1 cellular context compared by ENCODE assay signal in the genomic region with DNA sequence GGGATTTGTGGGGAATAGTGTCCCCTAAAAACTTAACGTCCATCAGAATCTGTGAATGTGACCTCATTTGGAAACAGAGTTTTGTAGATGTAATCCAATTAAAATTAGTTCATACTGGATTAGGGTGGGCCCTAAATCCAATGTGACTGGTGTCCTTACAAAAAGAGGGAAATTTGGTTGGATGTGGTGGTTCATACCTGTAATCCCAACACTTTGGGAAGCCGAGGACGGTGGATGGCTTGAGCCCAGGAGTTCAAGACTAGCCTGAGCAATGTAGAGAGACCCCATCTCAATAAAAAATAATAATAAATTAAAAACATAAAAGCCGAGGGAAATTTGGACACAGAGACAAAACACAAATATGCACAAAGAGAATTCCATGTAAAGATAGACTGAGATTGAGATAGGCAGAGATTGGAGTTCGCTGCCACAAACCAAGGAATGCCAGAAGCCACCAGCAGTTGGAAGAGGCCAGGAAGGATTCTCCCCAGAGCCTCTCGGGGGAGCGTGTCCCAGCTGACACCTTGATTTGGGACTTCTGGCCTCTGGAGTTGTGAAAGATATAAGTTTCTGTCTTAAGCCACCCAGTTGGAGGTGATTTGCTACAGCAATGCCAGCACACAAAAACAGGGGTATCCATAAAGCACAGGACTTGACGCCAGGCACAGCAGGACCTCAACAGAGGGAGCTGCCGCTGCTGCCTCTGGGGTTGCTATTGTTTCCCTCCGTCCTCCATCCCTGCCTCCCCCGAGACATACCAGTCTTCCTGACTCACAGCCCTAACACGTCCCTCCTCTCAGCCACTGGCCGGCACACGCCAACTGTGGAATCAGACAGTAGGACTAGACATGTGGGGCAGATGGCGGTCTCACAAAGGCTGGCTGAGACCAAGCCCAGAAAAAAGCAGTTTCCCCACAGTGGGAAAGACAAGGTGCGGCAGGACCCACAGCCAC.
TF ChIP-seq lines count a peak whose summit lies in the region.

No MANE protein-coding gene starts in this region.

TF ChIP-seq in HepG2, 621 proteins besides CTCF, POLR2A, EP300 and RAD21 (continued from another document and continues in another):
- TF ChIP-seq, protein P1, sequence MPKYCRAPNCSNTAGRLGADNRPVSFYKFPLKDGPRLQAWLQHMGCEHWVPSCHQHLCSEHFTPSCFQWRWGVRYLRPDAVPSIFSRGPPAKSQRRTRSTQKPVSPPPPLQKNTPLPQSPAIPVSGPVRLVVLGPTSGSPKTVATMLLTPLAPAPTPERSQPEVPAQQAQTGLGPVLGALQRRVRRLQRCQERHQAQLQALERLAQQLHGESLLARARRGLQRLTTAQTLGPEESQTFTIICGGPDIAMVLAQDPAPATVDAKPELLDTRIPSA (CRISPR knock-in tag; IDR thresholded peaks at IDR 0.05; ENCODE audit: borderline replicate concordance) = no peak
- TF ChIP-seq PLRG1 (conservative IDR thresholded peaks at IDR 0.05) = no peak
- no peak for TF ChIP-seq ZNF530 (CRISPR knock-in tag; IDR thresholded peaks at IDR 0.05; ENCODE audit: low read depth)
- TF ChIP-seq, protein P2, sequence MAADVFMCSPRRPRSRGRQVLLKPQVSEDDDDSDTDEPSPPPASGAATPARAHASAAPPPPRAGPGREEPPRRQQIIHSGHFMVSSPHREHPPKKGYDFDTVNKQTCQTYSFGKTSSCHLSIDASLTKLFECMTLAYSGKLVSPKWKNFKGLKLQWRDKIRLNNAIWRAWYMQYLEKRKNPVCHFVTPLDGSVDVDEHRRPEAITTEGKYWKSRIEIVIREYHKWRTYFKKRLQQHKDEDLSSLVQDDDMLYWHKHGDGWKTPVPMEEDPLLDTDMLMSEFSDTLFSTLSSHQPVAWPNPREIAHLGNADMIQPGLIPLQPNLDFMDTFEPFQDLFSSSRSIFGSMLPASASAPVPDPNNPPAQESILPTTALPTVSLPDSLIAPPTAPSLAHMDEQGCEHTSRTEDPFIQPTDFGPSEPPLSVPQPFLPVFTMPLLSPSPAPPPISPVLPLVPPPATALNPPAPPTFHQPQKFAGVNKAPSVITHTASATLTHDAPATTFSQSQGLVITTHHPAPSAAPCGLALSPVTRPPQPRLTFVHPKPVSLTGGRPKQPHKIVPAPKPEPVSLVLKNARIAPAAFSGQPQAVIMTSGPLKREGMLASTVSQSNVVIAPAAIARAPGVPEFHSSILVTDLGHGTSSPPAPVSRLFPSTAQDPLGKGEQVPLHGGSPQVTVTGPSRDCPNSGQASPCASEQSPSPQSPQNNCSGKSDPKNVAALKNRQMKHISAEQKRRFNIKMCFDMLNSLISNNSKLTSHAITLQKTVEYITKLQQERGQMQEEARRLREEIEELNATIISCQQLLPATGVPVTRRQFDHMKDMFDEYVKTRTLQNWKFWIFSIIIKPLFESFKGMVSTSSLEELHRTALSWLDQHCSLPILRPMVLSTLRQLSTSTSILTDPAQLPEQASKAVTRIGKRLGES (CRISPR knock-in tag; IDR thresholded peaks at IDR 0.05; ENCODE audit: borderline replicate concordance) = no peak
- TF ChIP-seq ZNF33B (CRISPR knock-in tag; IDR thresholded peaks at IDR 0.05) = peak; percentile 39; the same call in 1 of the 2 replicates
- TF ChIP-seq TCF12 (IDR thresholded peaks at IDR 0.05) = no peak
- no peak for TF ChIP-seq TCF12 (CRISPR knock-in tag; IDR thresholded peaks at IDR 0.05)
- TF ChIP-seq, protein P3, sequence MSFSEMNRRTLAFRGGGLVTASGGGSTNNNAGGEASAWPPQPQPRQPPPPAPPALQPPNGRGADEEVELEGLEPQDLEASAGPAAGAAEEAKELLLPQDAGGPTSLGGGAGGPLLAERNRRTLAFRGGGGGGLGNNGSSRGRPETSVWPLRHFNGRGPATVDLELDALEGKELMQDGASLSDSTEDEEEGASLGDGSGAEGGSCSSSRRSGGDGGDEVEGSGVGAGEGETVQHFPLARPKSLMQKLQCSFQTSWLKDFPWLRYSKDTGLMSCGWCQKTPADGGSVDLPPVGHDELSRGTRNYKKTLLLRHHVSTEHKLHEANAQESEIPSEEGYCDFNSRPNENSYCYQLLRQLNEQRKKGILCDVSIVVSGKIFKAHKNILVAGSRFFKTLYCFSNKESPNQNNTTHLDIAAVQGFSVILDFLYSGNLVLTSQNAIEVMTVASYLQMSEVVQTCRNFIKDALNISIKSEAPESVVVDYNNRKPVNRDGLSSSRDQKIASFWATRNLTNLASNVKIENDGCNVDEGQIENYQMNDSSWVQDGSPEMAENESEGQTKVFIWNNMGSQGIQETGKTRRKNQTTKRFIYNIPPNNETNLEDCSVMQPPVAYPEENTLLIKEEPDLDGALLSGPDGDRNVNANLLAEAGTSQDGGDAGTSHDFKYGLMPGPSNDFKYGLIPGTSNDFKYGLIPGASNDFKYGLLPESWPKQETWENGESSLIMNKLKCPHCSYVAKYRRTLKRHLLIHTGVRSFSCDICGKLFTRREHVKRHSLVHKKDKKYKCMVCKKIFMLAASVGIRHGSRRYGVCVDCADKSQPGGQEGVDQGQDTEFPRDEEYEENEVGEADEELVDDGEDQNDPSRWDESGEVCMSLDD (CRISPR knock-in tag; IDR thresholded peaks at IDR 0.05; ENCODE audit: borderline replicate concordance) = no peak
- TF ChIP-seq, protein P4, sequence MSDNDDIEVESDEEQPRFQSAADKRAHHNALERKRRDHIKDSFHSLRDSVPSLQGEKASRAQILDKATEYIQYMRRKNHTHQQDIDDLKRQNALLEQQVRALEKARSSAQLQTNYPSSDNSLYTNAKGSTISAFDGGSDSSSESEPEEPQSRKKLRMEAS (IDR thresholded peaks at IDR 0.05) = peak; percentile 30; the same call in 1 of the 2 replicates
- no peak for TF ChIP-seq ASH2L (IDR thresholded peaks at IDR 0.05; ENCODE audit: insufficient read length, low read depth, low read length)
- no peak for TF ChIP-seq ZNF749 (CRISPR knock-in tag; IDR thresholded peaks at IDR 0.05; ENCODE audit: borderline replicate concordance)
- TF ChIP-seq, protein P5, sequence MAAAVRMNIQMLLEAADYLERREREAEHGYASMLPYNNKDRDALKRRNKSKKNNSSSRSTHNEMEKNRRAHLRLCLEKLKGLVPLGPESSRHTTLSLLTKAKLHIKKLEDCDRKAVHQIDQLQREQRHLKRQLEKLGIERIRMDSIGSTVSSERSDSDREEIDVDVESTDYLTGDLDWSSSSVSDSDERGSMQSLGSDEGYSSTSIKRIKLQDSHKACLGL (CRISPR knock-in tag; IDR thresholded peaks at IDR 0.05) = no peak
- no peak for TF ChIP-seq ZNF720 (CRISPR knock-in tag; IDR thresholded peaks at IDR 0.05)
- TF ChIP-seq ZNF782 (CRISPR knock-in tag; IDR thresholded peaks at IDR 0.05; ENCODE audit: borderline replicate concordance) = no peak
- TF ChIP-seq, protein P6, sequence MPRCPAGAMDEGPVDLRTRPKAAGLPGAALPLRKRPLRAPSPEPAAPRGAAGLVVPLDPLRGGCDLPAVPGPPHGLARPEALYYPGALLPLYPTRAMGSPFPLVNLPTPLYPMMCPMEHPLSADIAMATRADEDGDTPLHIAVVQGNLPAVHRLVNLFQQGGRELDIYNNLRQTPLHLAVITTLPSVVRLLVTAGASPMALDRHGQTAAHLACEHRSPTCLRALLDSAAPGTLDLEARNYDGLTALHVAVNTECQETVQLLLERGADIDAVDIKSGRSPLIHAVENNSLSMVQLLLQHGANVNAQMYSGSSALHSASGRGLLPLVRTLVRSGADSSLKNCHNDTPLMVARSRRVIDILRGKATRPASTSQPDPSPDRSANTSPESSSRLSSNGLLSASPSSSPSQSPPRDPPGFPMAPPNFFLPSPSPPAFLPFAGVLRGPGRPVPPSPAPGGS (CRISPR knock-in tag; IDR thresholded peaks at IDR 0.05) = 0 out of 2 replicates have a peak, but pooled peaks have one; percentile 25
- no peak for TF ChIP-seq ONECUT2 (CRISPR knock-in tag; IDR thresholded peaks at IDR 0.05)
- TF ChIP-seq ETV5 (CRISPR knock-in tag; IDR thresholded peaks at IDR 0.05; ENCODE audit: borderline replicate concordance) = no peak; the same call in 1 of the 2 replicates
- no peak for TF ChIP-seq MXD4 (CRISPR knock-in tag; IDR thresholded peaks at IDR 0.05)
- TF ChIP-seq SKI (IDR thresholded peaks at IDR 0.05; ENCODE audit: partially characterized antibody) = peak; percentile 44
- TF ChIP-seq, protein P7, sequence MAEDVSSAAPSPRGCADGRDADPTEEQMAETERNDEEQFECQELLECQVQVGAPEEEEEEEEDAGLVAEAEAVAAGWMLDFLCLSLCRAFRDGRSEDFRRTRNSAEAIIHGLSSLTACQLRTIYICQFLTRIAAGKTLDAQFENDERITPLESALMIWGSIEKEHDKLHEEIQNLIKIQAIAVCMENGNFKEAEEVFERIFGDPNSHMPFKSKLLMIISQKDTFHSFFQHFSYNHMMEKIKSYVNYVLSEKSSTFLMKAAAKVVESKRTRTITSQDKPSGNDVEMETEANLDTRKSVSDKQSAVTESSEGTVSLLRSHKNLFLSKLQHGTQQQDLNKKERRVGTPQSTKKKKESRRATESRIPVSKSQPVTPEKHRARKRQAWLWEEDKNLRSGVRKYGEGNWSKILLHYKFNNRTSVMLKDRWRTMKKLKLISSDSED (CRISPR knock-in tag; IDR thresholded peaks at IDR 0.05) = no peak
- 0 out of 2 replicates have a peak, but pooled peaks have one; percentile 7 for TF ChIP-seq KAT7 (CRISPR knock-in tag; IDR thresholded peaks at IDR 0.05; ENCODE audit: borderline replicate concordance)
- TF ChIP-seq NCOA2 (CRISPR knock-in tag; IDR thresholded peaks at IDR 0.05) = no peak
- TF ChIP-seq ZNF577 (CRISPR knock-in tag; IDR thresholded peaks at IDR 0.05; ENCODE audit: borderline replicate concordance, low read depth) = no peak
- TF ChIP-seq PRMT3 (CRISPR knock-in tag; IDR thresholded peaks at IDR 0.05; ENCODE audit: borderline replicate concordance, low read depth) = no peak
- no peak for TF ChIP-seq TGIF2 (CRISPR knock-in tag; IDR thresholded peaks at IDR 0.05)
- TF ChIP-seq, protein P8, sequence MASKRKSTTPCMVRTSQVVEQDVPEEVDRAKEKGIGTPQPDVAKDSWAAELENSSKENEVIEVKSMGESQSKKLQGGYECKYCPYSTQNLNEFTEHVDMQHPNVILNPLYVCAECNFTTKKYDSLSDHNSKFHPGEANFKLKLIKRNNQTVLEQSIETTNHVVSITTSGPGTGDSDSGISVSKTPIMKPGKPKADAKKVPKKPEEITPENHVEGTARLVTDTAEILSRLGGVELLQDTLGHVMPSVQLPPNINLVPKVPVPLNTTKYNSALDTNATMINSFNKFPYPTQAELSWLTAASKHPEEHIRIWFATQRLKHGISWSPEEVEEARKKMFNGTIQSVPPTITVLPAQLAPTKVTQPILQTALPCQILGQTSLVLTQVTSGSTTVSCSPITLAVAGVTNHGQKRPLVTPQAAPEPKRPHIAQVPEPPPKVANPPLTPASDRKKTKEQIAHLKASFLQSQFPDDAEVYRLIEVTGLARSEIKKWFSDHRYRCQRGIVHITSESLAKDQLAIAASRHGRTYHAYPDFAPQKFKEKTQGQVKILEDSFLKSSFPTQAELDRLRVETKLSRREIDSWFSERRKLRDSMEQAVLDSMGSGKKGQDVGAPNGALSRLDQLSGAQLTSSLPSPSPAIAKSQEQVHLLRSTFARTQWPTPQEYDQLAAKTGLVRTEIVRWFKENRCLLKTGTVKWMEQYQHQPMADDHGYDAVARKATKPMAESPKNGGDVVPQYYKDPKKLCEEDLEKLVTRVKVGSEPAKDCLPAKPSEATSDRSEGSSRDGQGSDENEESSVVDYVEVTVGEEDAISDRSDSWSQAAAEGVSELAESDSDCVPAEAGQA (IDR thresholded peaks at IDR 0.05; ENCODE audit: low read depth) = no peak
- TF ChIP-seq, protein P8 (CRISPR knock-in tag; IDR thresholded peaks at IDR 0.05; ENCODE audit: borderline replicate concordance) = no peak
- TF ChIP-seq ZNF232 (CRISPR knock-in tag; IDR thresholded peaks at IDR 0.05; ENCODE audit: borderline replicate concordance) = no peak
- TF ChIP-seq, protein P9, sequence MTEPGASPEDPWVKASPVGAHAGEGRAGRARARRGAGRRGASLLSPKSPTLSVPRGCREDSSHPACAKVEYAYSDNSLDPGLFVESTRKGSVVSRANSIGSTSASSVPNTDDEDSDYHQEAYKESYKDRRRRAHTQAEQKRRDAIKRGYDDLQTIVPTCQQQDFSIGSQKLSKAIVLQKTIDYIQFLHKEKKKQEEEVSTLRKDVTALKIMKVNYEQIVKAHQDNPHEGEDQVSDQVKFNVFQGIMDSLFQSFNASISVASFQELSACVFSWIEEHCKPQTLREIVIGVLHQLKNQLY (CRISPR knock-in tag; IDR thresholded peaks at IDR 0.05) = no peak; the same call in 1 of the 2 replicates
- TF ChIP-seq RFX1 (IDR thresholded peaks at IDR 0.05) = no peak
- no peak for TF ChIP-seq KMT2B (CRISPR knock-in tag; IDR thresholded peaks at IDR 0.05)
- TF ChIP-seq, protein P10, sequence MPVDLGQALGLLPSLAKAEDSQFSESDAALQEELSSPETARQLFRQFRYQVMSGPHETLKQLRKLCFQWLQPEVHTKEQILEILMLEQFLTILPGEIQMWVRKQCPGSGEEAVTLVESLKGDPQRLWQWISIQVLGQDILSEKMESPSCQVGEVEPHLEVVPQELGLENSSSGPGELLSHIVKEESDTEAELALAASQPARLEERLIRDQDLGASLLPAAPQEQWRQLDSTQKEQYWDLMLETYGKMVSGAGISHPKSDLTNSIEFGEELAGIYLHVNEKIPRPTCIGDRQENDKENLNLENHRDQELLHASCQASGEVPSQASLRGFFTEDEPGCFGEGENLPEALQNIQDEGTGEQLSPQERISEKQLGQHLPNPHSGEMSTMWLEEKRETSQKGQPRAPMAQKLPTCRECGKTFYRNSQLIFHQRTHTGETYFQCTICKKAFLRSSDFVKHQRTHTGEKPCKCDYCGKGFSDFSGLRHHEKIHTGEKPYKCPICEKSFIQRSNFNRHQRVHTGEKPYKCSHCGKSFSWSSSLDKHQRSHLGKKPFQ (CRISPR knock-in tag; IDR thresholded peaks at IDR 0.05; ENCODE audit: insufficient replicate concordance) = no peak
- TF ChIP-seq HOXA7 (CRISPR knock-in tag; IDR thresholded peaks at IDR 0.05) = no peak
- no peak for TF ChIP-seq KLF6 (CRISPR knock-in tag; IDR thresholded peaks at IDR 0.05)
- TF ChIP-seq, protein P11, sequence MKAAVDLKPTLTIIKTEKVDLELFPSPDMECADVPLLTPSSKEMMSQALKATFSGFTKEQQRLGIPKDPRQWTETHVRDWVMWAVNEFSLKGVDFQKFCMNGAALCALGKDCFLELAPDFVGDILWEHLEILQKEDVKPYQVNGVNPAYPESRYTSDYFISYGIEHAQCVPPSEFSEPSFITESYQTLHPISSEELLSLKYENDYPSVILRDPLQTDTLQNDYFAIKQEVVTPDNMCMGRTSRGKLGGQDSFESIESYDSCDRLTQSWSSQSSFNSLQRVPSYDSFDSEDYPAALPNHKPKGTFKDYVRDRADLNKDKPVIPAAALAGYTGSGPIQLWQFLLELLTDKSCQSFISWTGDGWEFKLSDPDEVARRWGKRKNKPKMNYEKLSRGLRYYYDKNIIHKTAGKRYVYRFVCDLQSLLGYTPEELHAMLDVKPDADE (CRISPR knock-in tag; IDR thresholded peaks at IDR 0.05) = no peak
- TF ChIP-seq ZNF569 (CRISPR knock-in tag; IDR thresholded peaks at IDR 0.05; ENCODE audit: borderline replicate concordance) = 0 out of 2 replicates have a peak, but pooled peaks have one; percentile 11
